30 cellular contexts compared by ENCODE assay signal in the genomic region with DNA sequence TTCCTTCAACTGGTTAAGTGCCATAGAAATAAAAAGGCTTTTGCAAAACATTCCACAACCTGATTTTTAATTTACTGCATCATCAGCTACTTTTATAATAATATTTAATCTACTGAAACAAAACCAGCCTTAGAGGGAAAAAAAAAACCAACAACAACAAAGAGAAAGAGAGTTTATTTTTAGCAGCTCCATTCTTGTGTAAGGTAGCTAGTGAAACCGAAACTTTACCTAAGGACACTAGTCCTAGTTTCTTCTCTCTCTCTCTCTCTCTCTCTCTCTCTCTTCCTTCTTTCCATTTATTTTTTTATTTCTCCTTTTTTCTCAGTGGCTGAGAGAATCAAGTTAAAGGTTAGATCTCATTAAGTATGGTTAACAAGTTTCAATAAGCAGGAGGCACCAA.
"Had no signal": no experiment of that assay in that cellular context is flagged by ENCODE, and none has a peak within 500 bp of the region (broad histone marks: within the 10 kb centered on the region; RNA-seq: fewer than 3 reads in every experiment).

No MANE protein-coding gene starts in this region.

- ATAC-seq: activated CD8-positive, alpha-beta T cell treated with anti-CD3 and anti-CD28 coated beads, Interleukin-2, amount 10 ng/mL, durations not matched to agents 7 days and 5 days; activated T-cell treated with anti-CD3 and anti-CD28 coated beads, Interleukin-2, amount 50 U/mL, for 4 hours; PC-3; Right ventricle myocardium inferior; SK-N-SH treated with all-trans-retinoic acid at 6 μM for 48 hours had no signal

- H3K27ac Mint-ChIP-seq: activated CD4-positive, alpha-beta T cell treated with anti-CD3 and anti-CD28 coated beads, Interleukin-2, amount 10 ng/mL, durations not matched to agents 7 days and 5 days; activated CD8-positive, alpha-beta T cell treated with anti-CD3 and anti-CD28 coated beads, Interleukin-2, amount 10 ng/mL, durations not matched to agents 7 days and 5 days; activated naive CD4-positive, alpha-beta T cell treated with anti-CD3 and anti-CD28 coated beads, Interleukin-2, amount 10 ng/mL, durations not matched to agents 7 days and 5 days; activated naive CD8-positive, alpha-beta T cell treated with anti-CD3 and anti-CD28 coated beads for 36 hours had no signal

- DNase-seq: activated CD4-positive, alpha-beta T cell treated with anti-CD3 and anti-CD28 coated beads, Interleukin-2, amount 10 ng/mL, durations not matched to agents 7 days and 5 days; activated CD4-positive, alpha-beta T cell treated with anti-CD3 and anti-CD28 coated beads, Interleukin-2, amount 50 U/mL, for 48 hours; activated CD8-positive, alpha-beta T cell treated with anti-CD3 and anti-CD28 coated beads, Interleukin-2, amount 10 ng/mL, durations not matched to agents 7 days and 5 days; activated effector memory CD4-positive, alpha-beta T cell treated with Interleukin-2 at 50 U/mL for 16 hours; activated naive CD4-positive, alpha-beta T cell treated with anti-CD3 and anti-CD28 coated beads, Interleukin-2, amount 10 ng/mL, durations not matched to agents 7 days and 5 days; activated naive CD8-positive, alpha-beta T cell treated with anti-CD3 and anti-CD28 coated beads for 36 hours; activated T-cell treated with anti-CD3 and anti-CD28 coated beads, Interleukin-2, amount 50 U/mL, for 4 hours; amniotic stem cell; aorta; brain microvascular endothelial cell; central memory CD4-positive, alpha-beta T cell; NCI-H1105; NCI-H1417 treated with DMSO at 0.1 percent for 48 hours; NCI-H187 treated with DMSO at 0.1 percent for 48 hours; NCI-H2081; NCI-H2171 treated with DMSO at 0.1 percent for 48 hours; NCI-H2227 treated with DMSO at 0.1 percent for 48 hours; NCI-H446; NCI-H510A treated with DMSO at 0.1 percent for 48 hours; NCI-H774; PC-3; SIG-M5; T-helper 1 cell; T-helper 2 cell; T-helper 9 cell; WERI-Rb-1 had no signal

- H3K9me3 Mint-ChIP-seq: activated CD4-positive, alpha-beta T cell treated with anti-CD3 and anti-CD28 coated beads, Interleukin-2, amount 10 ng/mL, durations not matched to agents 7 days and 5 days; activated naive CD4-positive, alpha-beta T cell treated with anti-CD3 and anti-CD28 coated beads, Interleukin-2, amount 10 ng/mL, durations not matched to agents 7 days and 5 days; activated naive CD8-positive, alpha-beta T cell treated with anti-CD3 and anti-CD28 coated beads for 36 hours; activated T-cell treated with anti-CD3 and anti-CD28 coated beads, Interleukin-2, amount 50 U/mL, for 4 hours had no signal

- H3K27me3 ChIP-seq: Peyer's patch had no signal

- H3K4me1 ChIP-seq: Peyer's patch had no signal

- H3K27ac ChIP-seq: brain microvascular endothelial cell, Peyer's patch, RWPE1, WERI-Rb-1 had no signal

- H3K36me3 ChIP-seq: brain microvascular endothelial cell, Peyer's patch, WERI-Rb-1 had no signal

- H3K4me3 Mint-ChIP-seq: activated CD4-positive, alpha-beta T cell treated with anti-CD3 and anti-CD28 coated beads, Interleukin-2, amount 10 ng/mL, durations not matched to agents 7 days and 5 days; activated CD8-positive, alpha-beta T cell treated with anti-CD3 and anti-CD28 coated beads, Interleukin-2, amount 10 ng/mL, durations not matched to agents 7 days and 5 days; activated naive CD4-positive, alpha-beta T cell treated with anti-CD3 and anti-CD28 coated beads, Interleukin-2, amount 10 ng/mL, durations not matched to agents 7 days and 5 days; activated naive CD8-positive, alpha-beta T cell treated with anti-CD3 and anti-CD28 coated beads for 36 hours; activated T-cell treated with anti-CD3 and anti-CD28 coated beads, Interleukin-2, amount 50 U/mL, for 4 hours had no signal

- H3K36me3 Mint-ChIP-seq: activated naive CD4-positive, alpha-beta T cell treated with anti-CD3 and anti-CD28 coated beads, Interleukin-2, amount 10 ng/mL, durations not matched to agents 7 days and 5 days; activated naive CD8-positive, alpha-beta T cell treated with anti-CD3 and anti-CD28 coated beads for 36 hours had no signal

- H3K4me3 ChIP-seq: Peyer's patch had no signal

- H3K9me3 ChIP-seq: Peyer's patch had no signal
